Comparison of ENCODE assay signal across 8 cellular contexts in genomic region chr11:36478700-36479329, GRCh38. TPM values are rescaled to one million over a fixed set of nuclear protein-coding genes. Genes with fewer than 3 reads are reported as not detected.
DNase-seq lines count a peak whose midpoint lies in the region; ATAC-seq, FAIRE-seq and TF ChIP-seq lines count a peak whose summit lies in the region.

No MANE protein-coding gene starts in this region.

- H3K9me3 ChIP-seq in K562 (replicated peaks; ENCODE audit: control insufficient read depth, insufficient read depth, low read depth, low read length), result no peaks in the 10 kb centered on the region

- H3K4me1 Mint-ChIP-seq in type B pancreatic cell (ENCODE audit: unreplicated experiment), result peaks cover 6% of the 10 kb centered on the region

- 43% methylated on average over 2 of the region's 2 CpGs for WGBS in K562 (ENCODE audit: insufficient coverage, low coverage, missing lambda C conversion rate)

- no peak overlapping the region for H3K9ac ChIP-seq in K562 (ENCODE audit: insufficient read depth in 1 of 2, low read depth in 2 of 2, low read length in 2 of 2)

- peak; percentile 87 to 88 for TF ChIP-seq RAD21 in K562 (CRISPR knock-in tag; conservative IDR thresholded peaks at IDR 0.05 in 1 of 2, IDR thresholded peaks at IDR 0.05 in 1 of 2)

- FAIRE-seq in K562 (lab: Jason Lieb, UNC) (no peak), islet of Langerhans (lab: Jason Lieb, UNC) (peak; percentile 97)

- no peaks in the 10 kb centered on the region for H3K36me3 ChIP-seq in K562 (ENCODE audit: control insufficient read depth, insufficient read depth, low read length)

- H3K79me2 ChIP-seq in K562 (ENCODE audit: control insufficient read depth, insufficient read depth, low read length), result no peaks in the 10 kb centered on the region

- POLR2A ChIA-PET in K562 (lab: Yijun Ruan, JAX), result interaction anchor here (1.0 to 1.6 kb wide), 3 partner anchors 9 to 661 kb away, joined by 3 to 9 read pairs (median 3); no protein-coding TSS in a partner anchor

- BruUV-seq in K562 (replicated peaks; lab: Mats Ljungman, UMichigan), result no TSS peak

- TF ChIP-seq CTCF in K562 (IDR thresholded peaks at IDR 0.05 in 2 of 3, conservative IDR thresholded peaks at IDR 0.05 in 1 of 3; ENCODE audit: insufficient read depth in 2 of 3, low read depth in 1 of 3, low read length in 3 of 3), result peak; percentile 52 to 76 (median 55)
- TF ChIP-seq CTCF in type B pancreatic cell (conservative IDR thresholded peaks at IDR 0.05), result peak; percentile 82

- H3K9me3 Mint-ChIP-seq in type B pancreatic cell, result no peaks in the 10 kb centered on the region

- no peaks in the 10 kb centered on the region for H3K27me3 ChIP-seq in K562 (ENCODE audit: control insufficient read depth in 2 of 2, insufficient read depth in 2 of 2, low read length in 2 of 2)

- no peaks in the 10 kb centered on the region for H3K9me1 ChIP-seq in K562 (ENCODE audit: control insufficient read depth, insufficient read depth, low read length)

- H3K27ac ChIP-seq in K562 (ENCODE audit: extremely low read depth, low read depth, low read length), result no peak overlapping the region

- peaks cover 3% of the 10 kb centered on the region for H3K36me3 Mint-ChIP-seq in type B pancreatic cell

- H3K4me1 ChIP-seq in K562 (replicated peaks in 1 of 2; ENCODE audit: control insufficient read depth in 2 of 2, insufficient read depth in 2 of 2, low read length in 2 of 2), result no peaks in the 10 kb centered on the region

- ATAC-seq in K562 (peak; percentile 78), GM19463 (IDR thresholded peaks at IDR 0.05; ENCODE audit: unreplicated experiment) (no peak)

- intact Hi-C loops in K562 (cut with micrococcal nuclease), result loop anchor here (1.0 to 5.0 kb wide), 3 partner anchors 137 to 187 kb away; no protein-coding TSS in a partner anchor

- H3K27me3 Mint-ChIP-seq in type B pancreatic cell, result no peaks in the 10 kb centered on the region

- H3K4me2 ChIP-seq in K562 (ENCODE audit: insufficient read depth, low read length), result no peak overlapping the region

- no peak overlapping the region for H2AFZ ChIP-seq in K562 (ENCODE audit: low read depth, low read length)

- no peak overlapping the region for H3K4me3 Mint-ChIP-seq in type B pancreatic cell

- in situ Hi-C loops in K562 (cut with MboI), result no loop called here

- CTCF ChIA-PET in K562 (lab: Yijun Ruan, JAX; ENCODE audit: low intra/inter-chr PET ratio), result interaction anchor here (0.7 kb wide), 1 partner anchor 187 kb away, joined by 6 read pairs; no protein-coding TSS in a partner anchor

- no peaks in the 10 kb centered on the region for H4K20me1 ChIP-seq in K562 (replicated peaks; ENCODE audit: control insufficient read depth, insufficient read depth, low read length)

- DNase-seq in COR-L47 (lab: John Stamatoyannopoulos, UW) (peak; percentile 29), HCEC 1CT (peak; percentile 41), NCI-H82 (lab: John Stamatoyannopoulos, UW) (peak; percentile 83), K562 (ENCODE audit: extremely low read depth in 1 of 4, low spot score in 3 of 4) (peak in 1 of 4 experiments; percentile 52), type B pancreatic cell (ENCODE audit: extremely low spot score, unreplicated experiment) (no peak)
- no peak for DNase-seq in stimulated activated CD8-positive, alpha-beta memory T cell treated with anti-CD3 and anti-CD28 coated beads, Interleukin-4, amount 100 ng/mL, for 48 hours

- H3K4me3 ChIP-seq in K562, result no peak overlapping the region

- TF ChIP-seq POLR2A in K562 (conservative IDR thresholded peaks at IDR 0.05), result no peak

- no peak overlapping the region for H3K27ac Mint-ChIP-seq in type B pancreatic cell

- no peak for TF ChIP-seq EP300 in K562 (IDR thresholded peaks at IDR 0.05; ENCODE audit: low read length)

TF ChIP-seq in K562, 482 proteins besides CTCF, POLR2A, EP300 and RAD21:
- TF ChIP-seq ZNF384 (IDR thresholded peaks at IDR 0.05; ENCODE audit: low read depth, low read length) (peak; percentile 62), SMARCC2 (IDR thresholded peaks at IDR 0.05; ENCODE audit: low read depth) (no peak), DEAF1 (CRISPR knock-in tag; IDR thresholded peaks at IDR 0.05) (peak; percentile 90)

RNA-seq across cellular contexts. Expression of gene TRAF6, which starts 31.3 kb away (rescaled TPM):
- 12.5 and 26.3 TPM in 2 replicates for total RNA-seq in K562 (2011; cell fraction: chromatin; rRNA removed; ENCODE audit: low replicate concordance)
- 6.8 and 9.1 TPM in 2 replicates for total RNA-seq in K562 (2011; cell fraction: nucleolus; rRNA removed)
- 14.2 and 23.3 TPM in 2 replicates for total RNA-seq in K562 (2011; cell fraction: nucleoplasm; rRNA removed)
- total RNA-seq in K562 (2014; rRNA removed) (5.0 and 6.4 TPM in 2 replicates), K562 (2014; rRNA removed; fragmentation: Illumina TruSeq; extraction: Trizol) (8.2 and 11.6 TPM in 2 replicates), K562 (2015; rRNA removed; fragmentation: Illumina TruSeq; extraction: Trizol) (8.0 and 8.3 TPM in 2 replicates), K562 (2021) (9.2 and 10.0 TPM in 2 replicates), type B pancreatic cell (ENCODE audit: low replicate concordance) (15.0 and 18.2 TPM in 2 replicates)
- polyA plus RNA-seq in K562 (2011; rRNA removed) (10.6 and 13.1 TPM in 2 replicates), K562 (2014; fragmentation: Illumina TruSeq; extraction: Trizol) (8.4 and 9.3 TPM in 2 replicates), K562 (2014; fragmentation: Nextera tagmentation; extraction: Ambion mirVana) (1 to 10 TPM; 2.0 to 4.2 TPM), K562 (2014; rRNA removed) (4.4 and 5.4 TPM in 2 replicates)
- 5.3 and 7.6 TPM in 2 replicates for polyA plus RNA-seq in K562 (2011; cell fraction: cytosol; rRNA removed)
- 16.0 and 17.9 TPM in 2 replicates for polyA plus RNA-seq in K562 (2011; cell fraction: nucleus; rRNA removed)
- 5.4 and 6.9 TPM in 2 replicates for polyA plus RNA-seq in K562 (2012)
- polyA minus RNA-seq in K562 (2011; rRNA and poly(A)+ RNA removed), result 16.6 and 17.1 TPM in 2 replicates
- 7.3 and 10.0 TPM in 2 replicates for polyA minus RNA-seq in K562 (2011; cell fraction: cytosol; rRNA and poly(A)+ RNA removed)
- 8.8 and 16.6 TPM in 2 replicates for polyA minus RNA-seq in K562 (2011; cell fraction: nucleus; rRNA and poly(A)+ RNA removed)

Comparison
In these comparisons a context has a peak if more than half of its experiments do, and no peak if none do; other contexts are left out.
1. DNase-seq: peak in COR-L47 (single experiment), HCEC 1CT (single experiment) and NCI-H82 (single experiment); none in type B pancreatic cell (single experiment) and stimulated activated CD8-positive, alpha-beta memory T cell treated with anti-CD3 and anti-CD28 coated beads, Interleukin-4, amount 100 ng/mL, for 48 hours (single experiment).